In the genomic region with DNA sequence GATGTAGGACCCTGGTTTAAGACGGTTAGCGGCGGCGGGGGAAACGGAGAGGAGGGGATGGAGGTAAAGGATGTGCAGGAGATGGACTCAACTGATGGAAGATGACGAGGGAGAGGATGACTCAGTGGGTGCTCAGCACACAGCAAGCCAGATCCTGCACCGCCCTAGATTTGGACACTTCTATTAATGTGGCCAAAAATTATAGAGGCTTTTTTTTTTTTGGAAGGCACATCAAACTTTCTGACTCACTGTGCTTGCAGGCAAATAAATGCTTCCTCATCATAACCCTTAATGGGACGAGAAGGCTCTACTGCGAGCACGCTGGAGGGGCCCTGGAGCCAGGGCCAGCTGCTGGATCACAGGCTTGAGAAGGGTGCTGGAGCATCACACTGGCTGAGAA, we compare ENCODE assay signal across 16 cellular contexts. TPM values are rescaled to one million over a fixed set of nuclear protein-coding genes. Genes with fewer than 3 reads are reported as not detected.
DNase-seq lines count a peak whose midpoint lies in the region; FAIRE-seq and TF ChIP-seq lines count a peak whose summit lies in the region.
"Had no signal": no experiment of that assay in that cellular context is flagged by ENCODE, and none has a peak within 500 bp of the region (broad histone marks: within the 10 kb centered on the region; RNA-seq: fewer than 3 reads in every experiment).

No MANE protein-coding gene starts in this region.

- 87% methylated on average over 8 of the region's 10 CpGs for WGBS in mesenchymal stem cell

- no peak overlapping the region for H3K4me3 ChIP-seq in bronchial epithelial cell (ENCODE audit: low read depth, low read length)
- H3K4me3 ChIP-seq in mesenchymal stem cell (ENCODE audit: insufficient read depth in 1 of 2, low read depth in 1 of 2, low read length in 2 of 2): peak overlapping the region in 1 of 2 experiments; percentile 35
- H3K4me3 ChIP-seq: HAP-1, right lobe of liver had no signal

- no peaks in the 10 kb centered on the region for H3K4me1 Mint-ChIP-seq in endothelial cell (ENCODE audit: unreplicated experiment)
- H3K4me1 Mint-ChIP-seq: CD4-positive, CD25-positive, alpha-beta regulatory T cell; memory B cell had no signal

- no peaks in the 10 kb centered on the region for H3K9me3 ChIP-seq in mesenchymal stem cell (ENCODE audit: control insufficient read depth, low read length)
- H3K9me3 ChIP-seq: HAP-1, right lobe of liver had no signal

- H3K36me3 ChIP-seq in bronchial epithelial cell (ENCODE audit: control insufficient read depth, insufficient read depth, low read length) (no peaks in the 10 kb centered on the region), mesenchymal stem cell (ENCODE audit: control insufficient read depth in 1 of 2, insufficient read depth in 2 of 2, low read depth in 1 of 2, low read length in 2 of 2) (no peaks in the 10 kb centered on the region)
- H3K36me3 ChIP-seq: HAP-1, right lobe of liver had no signal

- H2BK12ac ChIP-seq in mesenchymal stem cell (ENCODE audit: low read length in 2 of 2): no peak overlapping the region

- TF ChIP-seq CTCF in bronchial epithelial cell (IDR thresholded peaks at IDR 0.05; ENCODE audit: insufficient read depth, low read length, severe bottlenecking) (no peak), endothelial cell (IDR thresholded peaks at IDR 0.05; ENCODE audit: unreplicated experiment) (no peak)

- H3K4me3 Mint-ChIP-seq in endothelial cell (ENCODE audit: unreplicated experiment): no peak overlapping the region
- H3K4me3 Mint-ChIP-seq: activated T-cell treated with anti-CD3 and anti-CD28 coated beads, Interleukin-2, amount 50 U/mL, for 24 hours; CD4-positive, CD25-positive, alpha-beta regulatory T cell; memory B cell had no signal

- H3K18ac ChIP-seq in mesenchymal stem cell (ENCODE audit: low read depth in 1 of 2, low read length in 2 of 2): no peak overlapping the region

- peak; percentile 85 for FAIRE-seq in bronchial epithelial cell (lab: Jason Lieb, UNC)

- H3K79me1 ChIP-seq in mesenchymal stem cell (replicated peaks; ENCODE audit: low read length, poor library complexity, severe bottlenecking): no peaks in the 10 kb centered on the region

- H3K14ac ChIP-seq in mesenchymal stem cell (ENCODE audit: low read length in 2 of 2): no peak overlapping the region

- no peak overlapping the region for H3K23ac ChIP-seq in mesenchymal stem cell (ENCODE audit: low read length in 2 of 2)

- H3K4ac ChIP-seq in mesenchymal stem cell (ENCODE audit: low read depth in 1 of 2, low read length in 2 of 2): no peak overlapping the region

- H3K4me1 ChIP-seq in mesenchymal stem cell (ENCODE audit: control insufficient read depth, insufficient read depth, low read depth, low read length): peaks cover 9% of the 10 kb centered on the region
- H3K4me1 ChIP-seq: right lobe of liver had no signal

- H3K4me2 ChIP-seq in mesenchymal stem cell (ENCODE audit: low read length, poor library complexity, severe bottlenecking): no peak overlapping the region

- H2AK5ac ChIP-seq in mesenchymal stem cell (ENCODE audit: low read length, severe bottlenecking): no peak overlapping the region

- no peak overlapping the region for H3K27ac ChIP-seq in mesenchymal stem cell (ENCODE audit: low read length, poor library complexity, severe bottlenecking)
- H3K27ac ChIP-seq: HL-60, right lobe of liver had no signal

- no peak overlapping the region for H4K91ac ChIP-seq in mesenchymal stem cell (ENCODE audit: low read length)

- H3K27me3 Mint-ChIP-seq in endothelial cell (ENCODE audit: unreplicated experiment): peaks cover 11% of the 10 kb centered on the region
- H3K27me3 Mint-ChIP-seq: activated T-cell treated with anti-CD3 and anti-CD28 coated beads, Interleukin-2, amount 50 U/mL, for 24 hours had no signal

- no peak overlapping the region for H3K27ac Mint-ChIP-seq in endothelial cell (ENCODE audit: unreplicated experiment)
- H3K27ac Mint-ChIP-seq: activated T-cell treated with anti-CD3 and anti-CD28 coated beads, Interleukin-2, amount 50 U/mL, for 24 hours; CD4-positive, CD25-positive, alpha-beta regulatory T cell; memory B cell had no signal

- no peak overlapping the region for H4K8ac ChIP-seq in mesenchymal stem cell (ENCODE audit: low read length)

- H3K27me3 ChIP-seq in bronchial epithelial cell (ENCODE audit: control insufficient read depth, insufficient read depth, low read length): no peaks in the 10 kb centered on the region
- peaks cover 1 to 3% of the 10 kb centered on the region in 2 experiments for H3K27me3 ChIP-seq in mesenchymal stem cell (ENCODE audit: control insufficient read depth in 1 of 2, insufficient read depth in 1 of 2, low read length in 2 of 2)
- H3K27me3 ChIP-seq: right lobe of liver had no signal

- no peak overlapping the region for H2AFZ ChIP-seq in mesenchymal stem cell (ENCODE audit: low read depth, low read length)

- no peaks in the 10 kb centered on the region for H3K36me3 Mint-ChIP-seq in endothelial cell (ENCODE audit: low read depth, unreplicated experiment)
- H3K36me3 Mint-ChIP-seq: CD4-positive, CD25-positive, alpha-beta regulatory T cell; memory B cell had no signal

- H2BK5ac ChIP-seq in mesenchymal stem cell (ENCODE audit: low read depth, low read length, poor library complexity, severe bottlenecking): no peak overlapping the region

- H3K9me3 Mint-ChIP-seq in endothelial cell (ENCODE audit: unreplicated experiment): no peaks in the 10 kb centered on the region
- H3K9me3 Mint-ChIP-seq: activated T-cell treated with anti-CD3 and anti-CD28 coated beads, Interleukin-2, amount 50 U/mL, for 24 hours; CD4-positive, CD25-positive, alpha-beta regulatory T cell; memory B cell had no signal

- no peak overlapping the region for H2BK15ac ChIP-seq in mesenchymal stem cell (ENCODE audit: low read depth, poor library complexity, severe bottlenecking)

- DNase-seq in AG08395 (ENCODE audit: low spot score): peak; percentile 88
- peak; percentile 90 for DNase-seq in M059J (ENCODE audit: low read depth)
- peak; percentile 98 for DNase-seq in bronchial epithelial cell (ENCODE audit: low read depth)
- DNase-seq in mesenchymal stem cell: no peak
- no peak for DNase-seq in NCI-H1048 (lab: John Stamatoyannopoulos, UW)
- DNase-seq in midbrain (lab: John Stamatoyannopoulos, UW): no peak
- DNase-seq in activated CD8-positive, alpha-beta memory T cell treated with anti-CD3 and anti-CD28 coated beads for 24 hours: no peak
- no peak for DNase-seq in endothelial cell (ENCODE audit: low spot score)
- DNase-seq: activated T-cell treated with anti-CD3 and anti-CD28 coated beads, Interleukin-2, amount 50 U/mL, for 24 hours; CD4-positive, CD25-positive, alpha-beta regulatory T cell; glutamatergic neuron; NCI-H1694; right lobe of liver had no signal

- H3K9ac ChIP-seq in mesenchymal stem cell (ENCODE audit: low read length): peak overlapping the region; percentile 21

- H2BK120ac ChIP-seq in mesenchymal stem cell (ENCODE audit: low read depth, low read length): no peak overlapping the region

RNA-seq across cellular contexts. Expression of gene RTN4RL1, which starts 36.0 kb away (rescaled TPM):
- 0.12 and 0.67 TPM in 2 replicates for total RNA-seq in M059J (2014; rRNA removed; shearing (Covaris generic))
- total RNA-seq in bronchial epithelial cell: 0.13 and 0.26 TPM in 2 replicates
- polyA plus RNA-seq in mesenchymal stem cell (2013, experiment 1 of 2): 0.10 TPM
- 0.04 TPM for polyA plus RNA-seq in mesenchymal stem cell (2013, experiment 2 of 2)
- total RNA-seq in endothelial cell (ENCODE audit: unreplicated experiment): not detected

RNA-seq across cellular contexts. Expression of gene DPH1, which starts 40.8 kb away (rescaled TPM):
- total RNA-seq in M059J (2014; rRNA removed; shearing (Covaris generic)): 28.0 and 29.5 TPM in 2 replicates
- total RNA-seq in bronchial epithelial cell (10.8 and 14.7 TPM in 2 replicates), endothelial cell (ENCODE audit: unreplicated experiment) (27.1 TPM)
- 24.6 TPM for polyA plus RNA-seq in mesenchymal stem cell (2013, experiment 1 of 2)
- polyA plus RNA-seq in mesenchymal stem cell (2013, experiment 2 of 2): 23.7 TPM

RNA-seq across cellular contexts. Expression of gene OVCA2, which starts 52.7 kb away (rescaled TPM):
- total RNA-seq in M059J (2014; rRNA removed; shearing (Covaris generic)): 18.9 and 24.0 TPM in 2 replicates
- total RNA-seq in bronchial epithelial cell (54.4 and 69.0 TPM in 2 replicates), endothelial cell (ENCODE audit: unreplicated experiment) (32.7 TPM)
- polyA plus RNA-seq in mesenchymal stem cell (2013, experiment 1 of 2): 72.1 TPM
- polyA plus RNA-seq in mesenchymal stem cell (2013, experiment 2 of 2): 72.9 TPM

Comparison
In these comparisons a context has a peak if more than half of its experiments do, and no peak if none do; other contexts are left out.
1. DNase-seq: peak in AG08395 (single experiment), M059J (single experiment) and bronchial epithelial cell (single experiment); none in mesenchymal stem cell (single experiment), NCI-H1048 (single experiment), midbrain (single experiment), activated CD8-positive, alpha-beta memory T cell treated with anti-CD3 and anti-CD28 coated beads for 24 hours (single experiment) and endothelial cell (single experiment).